ENCODE assay signal across 8 cellular contexts in genomic region chr20:62652051-62652893, GRCh38. TPM values are rescaled to one million over a fixed set of nuclear protein-coding genes. Genes with fewer than 3 reads are reported as not detected.
DNase-seq lines count a peak whose midpoint lies in the region; ATAC-seq and TF ChIP-seq lines count a peak whose summit lies in the region.

No MANE protein-coding gene starts in this region.

- intact Hi-C loops in left ventricle myocardium inferior (cut with micrococcal nuclease), result no loop called here
- intact Hi-C loops in prostate gland (cut with DNase I), result no loop called here
- intact Hi-C loops in uterus (cut with DNase I; ENCODE audit: low total_unique reads), result no loop called here

- H3K27me3 ChIP-seq in left ventricle myocardium inferior (ENCODE audit: low read depth), result no peaks in the 10 kb centered on the region
- no peaks in the 10 kb centered on the region for H3K27me3 ChIP-seq in prostate gland (replicated peaks; ENCODE audit: insufficient read depth)
- no peaks in the 10 kb centered on the region for H3K27me3 ChIP-seq in uterus

- H3K27ac ChIP-seq in left ventricle myocardium inferior (replicated peaks) (peak overlapping the region; percentile 96), prostate gland (peak overlapping the region; percentile 94), uterus (peak overlapping the region; percentile 92 to 98)

- H3K9me3 ChIP-seq in left ventricle myocardium inferior (replicated peaks) (no peaks in the 10 kb centered on the region), prostate gland (no peaks in the 10 kb centered on the region), uterus (no peaks in the 10 kb centered on the region)

- TF ChIP-seq POLR2A in prostate gland (IDR thresholded peaks at IDR 0.05), result peak; percentile 34
- TF ChIP-seq POLR2A in uterus (IDR thresholded peaks at IDR 0.05), result peak; percentile 55 to 68

- TF ChIP-seq CTCF in left ventricle myocardium inferior (IDR thresholded peaks at IDR 0.05; ENCODE audit: borderline replicate concordance) (no peak), prostate gland (IDR thresholded peaks at IDR 0.05) (peak in 2 of 4 experiments; percentile 19 to 21), uterus (IDR thresholded peaks at IDR 0.05) (peak in 2 of 4 experiments; percentile 23)

- H3K4me3 ChIP-seq in left ventricle myocardium inferior, result peak overlapping the region; percentile 56
- H3K4me3 ChIP-seq in prostate gland, result peak overlapping the region; percentile 15 to 22
- peak overlapping the region; percentile 30 to 34 for H3K4me3 ChIP-seq in uterus

- ATAC-seq in GM18868 (IDR thresholded peaks at IDR 0.05; ENCODE audit: unreplicated experiment) (peak; percentile 51), HG03097 (IDR thresholded peaks at IDR 0.05; ENCODE audit: low FRiP score, unreplicated experiment) (peak; percentile 43)

- peak; percentile 94 for DNase-seq in A172 (ENCODE audit: low spot score)
- DNase-seq in SKM-1 treated with dmso at 0.1 percent for 144 hours (lab: John Stamatoyannopoulos, UW; ENCODE audit: unreplicated experiment), result peak; percentile 81
- peak in 43 of 56 donors; percentile 11 to 84 (median 49) for DNase-seq in amygdala (lab: John Stamatoyannopoulos, UW)
- peak; percentile 92 for DNase-seq in left ventricle myocardium inferior
- peak; percentile 85 for DNase-seq in prostate gland (ENCODE audit: low spot score)
- DNase-seq in uterus, result peak; percentile 93 to 96

- WGBS in prostate gland, result 13% methylated on average over 42 of the region's 43 CpGs

- H3K4me1 ChIP-seq in left ventricle myocardium inferior, result peaks cover 84% of the 10 kb centered on the region
- peaks cover 5% of the 10 kb centered on the region for H3K4me1 ChIP-seq in prostate gland (replicated peaks)
- peaks cover 0 to 19% of the 10 kb centered on the region in 2 donors for H3K4me1 ChIP-seq in uterus

- H3K36me3 ChIP-seq in left ventricle myocardium inferior (peaks cover 9% of the 10 kb centered on the region), prostate gland (no peaks in the 10 kb centered on the region), uterus (no peaks in the 10 kb centered on the region)

RNA-seq across cellular contexts. Expression of gene SLCO4A1, which starts 10.0 kb away (rescaled TPM):
- total RNA-seq in A172 (2014; rRNA removed; shearing (Covaris generic)), result 26.5 and 34.8 TPM in 2 replicates
- total RNA-seq in left ventricle myocardium inferior (12.7 TPM), prostate gland (10 to 100 TPM in 1 of 2 donors, 1 to 10 TPM in 1; 4.5 to 12.3 TPM), uterus (10 to 100 TPM in 3 of 4 donors, 1 to 10 TPM in 1; 1.8 to 51.2 (median 29.9) TPM)

RNA-seq across cellular contexts. Expression of gene NTSR1, which starts 56.4 kb away (rescaled TPM):
- total RNA-seq in A172 (2014; rRNA removed; shearing (Covaris generic)), result 8.3 and 9.0 TPM in 2 replicates
- not detected for total RNA-seq in left ventricle myocardium inferior
- total RNA-seq in prostate gland, result under 1 TPM in 1 of 2 donors, not detected in 1; 0.74 TPM
- not detected for total RNA-seq in uterus

Comparison
In these comparisons a context has a peak if more than half of its experiments do, and no peak if none do; other contexts are left out.
1. Peak in every context shown above with its lines: DNase-seq, ATAC-seq, H3K4me3 ChIP-seq and H3K27ac ChIP-seq.